ENCODE assay signal across 11 cellular contexts in genomic region chr2:162475661-162476060, GRCh38.
A peak's percentile ranks its signal among the peaks of the same experiment; 100 is the strongest.
DNase-seq lines count a peak whose midpoint lies in the region; ATAC-seq, FAIRE-seq and TF ChIP-seq lines count a peak whose summit lies in the region.
"Had no signal": no experiment of that assay in that cellular context is flagged by ENCODE, and none has a peak within 500 bp of the region (broad histone marks: within the 10 kb centered on the region; RNA-seq: fewer than 3 reads in every experiment).

No MANE protein-coding gene starts in this region.

- no peaks in the 10 kb centered on the region for H3K36me3 ChIP-seq in GM12878 (ENCODE audit: control insufficient read depth in 2 of 2, insufficient read depth in 2 of 2, low read length in 1 of 2)
- no peaks in the 10 kb centered on the region for H3K36me3 ChIP-seq in gastroesophageal sphincter

- BruUV-seq in GM12878 (replicated peaks; lab: Mats Ljungman, UMichigan), result no TSS peak

- TF ChIP-seq RAD21 in GM12878 (IDR thresholded peaks at IDR 0.05; ENCODE audit: insufficient read depth, low read depth, low read length), result no peak

- no peak for TF ChIP-seq POLR2A in GM12878 (IDR thresholded peaks at IDR 0.05; ENCODE audit: low read depth, low read length)
- no peak for TF ChIP-seq POLR2A in gastroesophageal sphincter (IDR thresholded peaks at IDR 0.05)

- no peak overlapping the region for H3K4me2 ChIP-seq in GM12878 (ENCODE audit: control insufficient read depth, insufficient read depth)

- peak; percentile 78 for ATAC-seq in GM19463 (IDR thresholded peaks at IDR 0.05; ENCODE audit: unreplicated experiment)
- peak; percentile 70 for ATAC-seq in GM12878
- ATAC-seq in gastroesophageal sphincter, result no peak
- no peak for ATAC-seq in HG03520 (IDR thresholded peaks at IDR 0.05; ENCODE audit: unreplicated experiment)

- no peaks in the 10 kb centered on the region for H3K79me2 ChIP-seq in GM12878 (ENCODE audit: control insufficient read depth, insufficient read depth, low read length)

- no peak overlapping the region for H3K9ac ChIP-seq in GM12878 (ENCODE audit: control insufficient read depth, insufficient read depth, low read length)

- H3K9me3 ChIP-seq in GM12878 (replicated peaks; ENCODE audit: control insufficient read depth, insufficient read depth, low read length) (no peaks in the 10 kb centered on the region), gastroesophageal sphincter (no peaks in the 10 kb centered on the region)

- RAD21 ChIA-PET in GM12878 (lab: Charles Lee; ENCODE audit: unreplicated experiment), result no interaction called here

- FAIRE-seq in GM12878 (lab: Jason Lieb, UNC), result no peak

- SMC1A ChIA-PET in GM12878 (lab: Charles Lee; ENCODE audit: uncharacterized antibody, unreplicated experiment), result interaction anchor here (1.2 to 1.6 kb wide), 2 partner anchors 12 to 17 kb away, joined by 3 to 6 read pairs; no protein-coding TSS in a partner anchor

- CTCF ChIA-PET in GM12878 (lab: Yijun Ruan, JAX), result no interaction called here

- TF ChIP-seq CTCF in GM12878 (IDR thresholded peaks at IDR 0.05 in 2 of 3, conservative IDR thresholded peaks at IDR 0.05 in 1 of 3; ENCODE audit: control insufficient read depth in 2 of 3, extremely low read depth in 1 of 3, insufficient read depth in 1 of 3, low read depth in 3 of 3, low read length in 3 of 3), result no peak
- TF ChIP-seq CTCF in gastroesophageal sphincter (IDR thresholded peaks at IDR 0.05), result no peak

- H3K4me1 ChIP-seq in GM12878 (ENCODE audit: control insufficient read depth, insufficient read depth, low read length), result no peaks in the 10 kb centered on the region
- H3K4me1 ChIP-seq in gastroesophageal sphincter, result peaks cover 0 to 35% (median 0%) of the 10 kb centered on the region in 3 donors

- TF ChIP-seq EP300 in GM12878 (IDR thresholded peaks at IDR 0.05; ENCODE audit: borderline replicate concordance in 1 of 2, control insufficient read depth in 1 of 2, low read depth in 2 of 2, low read length in 2 of 2), result no peak
- no peak for TF ChIP-seq EP300 in gastroesophageal sphincter (IDR thresholded peaks at IDR 0.05)

- POLR2A ChIA-PET in GM12878 (lab: Charles Lee), result no interaction called here

- H4K20me1 ChIP-seq in GM12878 (ENCODE audit: control insufficient read depth, insufficient read depth), result no peaks in the 10 kb centered on the region

- WGBS in GM12878 (ENCODE audit: insufficient coverage, insufficient replicate concordance, low lambda C conversion rate, missing lambda C conversion rate), result 8% methylated on average over 1 of the region's 1 CpG
- 0 to 20% methylated on average over 1 of the region's 1 CpG for WGBS in gastroesophageal sphincter (ENCODE audit: low coverage in 1 of 2), 2 donors

- in situ Hi-C loops in GM12878 (cut with MboI), result no loop called here
- in situ Hi-C loops in ACHN (cut with HindIII; ENCODE audit: low pct_ligation_motif_present, low pct_unique_long_range_greater_than_20kb, low sequenced_read_pairs), result no loop called here

- H3K27me3 ChIP-seq in GM12878 (replicated peaks in 1 of 2; ENCODE audit: control insufficient read depth in 2 of 2, insufficient read depth in 2 of 2, low read length in 1 of 2) (no peaks in the 10 kb centered on the region), gastroesophageal sphincter (no peaks in the 10 kb centered on the region)
- H3K27me3 ChIP-seq: cardiac muscle cell had no signal

- DNase-seq in NCI-H1694 treated with DMSO at 0.1 percent for 48 hours (lab: John Stamatoyannopoulos, UW) (peak; percentile 75), GM12878 (ENCODE audit: low read depth, low spot score) (no peak), posterior cingulate gyrus (peak; percentile 35 to 94 (median 58)), mucosa of gallbladder (ENCODE audit: low spot score) (no peak), ACHN (no peak)
- DNase-seq: DND-41 had no signal

- H3K27ac ChIP-seq in GM12878 (ENCODE audit: control insufficient read depth, insufficient read depth) (no peak overlapping the region), gastroesophageal sphincter (no peak overlapping the region)
- H3K27ac ChIP-seq: HL-60 had no signal

- H3K4me3 ChIP-seq in GM12878 (no peak overlapping the region), gastroesophageal sphincter (no peak overlapping the region)
- H3K4me3 ChIP-seq: cardiac muscle cell had no signal

- H2AFZ ChIP-seq in GM12878 (ENCODE audit: control insufficient read depth, low read depth, low read length), result no peak overlapping the region

- intact Hi-C loops in GM12878 (cut with micrococcal nuclease; ENCODE audit: unreplicated experiment), result no loop called here
- intact Hi-C loops in posterior cingulate gyrus (cut with DNase I), result no loop called here

TF ChIP-seq in GM12878, 131 proteins besides CTCF, POLR2A, EP300 and RAD21 (continues in another document):
- TF ChIP-seq, protein P1, sequence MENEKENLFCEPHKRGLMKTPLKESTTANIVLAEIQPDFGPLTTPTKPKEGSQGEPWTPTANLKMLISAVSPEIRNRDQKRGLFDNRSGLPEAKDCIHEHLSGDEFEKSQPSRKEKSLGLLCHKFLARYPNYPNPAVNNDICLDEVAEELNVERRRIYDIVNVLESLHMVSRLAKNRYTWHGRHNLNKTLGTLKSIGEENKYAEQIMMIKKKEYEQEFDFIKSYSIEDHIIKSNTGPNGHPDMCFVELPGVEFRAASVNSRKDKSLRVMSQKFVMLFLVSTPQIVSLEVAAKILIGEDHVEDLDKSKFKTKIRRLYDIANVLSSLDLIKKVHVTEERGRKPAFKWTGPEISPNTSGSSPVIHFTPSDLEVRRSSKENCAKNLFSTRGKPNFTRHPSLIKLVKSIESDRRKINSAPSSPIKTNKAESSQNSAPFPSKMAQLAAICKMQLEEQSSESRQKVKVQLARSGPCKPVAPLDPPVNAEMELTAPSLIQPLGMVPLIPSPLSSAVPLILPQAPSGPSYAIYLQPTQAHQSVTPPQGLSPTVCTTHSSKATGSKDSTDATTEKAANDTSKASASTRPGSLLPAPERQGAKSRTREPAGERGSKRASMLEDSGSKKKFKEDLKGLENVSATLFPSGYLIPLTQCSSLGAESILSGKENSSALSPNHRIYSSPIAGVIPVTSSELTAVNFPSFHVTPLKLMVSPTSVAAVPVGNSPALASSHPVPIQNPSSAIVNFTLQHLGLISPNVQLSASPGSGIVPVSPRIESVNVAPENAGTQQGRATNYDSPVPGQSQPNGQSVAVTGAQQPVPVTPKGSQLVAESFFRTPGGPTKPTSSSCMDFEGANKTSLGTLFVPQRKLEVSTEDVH (IDR thresholded peaks at IDR 0.05; ENCODE audit: low read depth, partially characterized antibody), result no peak
- TF ChIP-seq FOS (IDR thresholded peaks at IDR 0.05; ENCODE audit: borderline replicate concordance, extremely low read depth, insufficient read length) (no peak), TARDBP (IDR thresholded peaks at IDR 0.05; ENCODE audit: borderline replicate concordance) (no peak), RB1 (IDR thresholded peaks at IDR 0.05; ENCODE audit: borderline replicate concordance) (no peak), ZBED1 (IDR thresholded peaks at IDR 0.05; ENCODE audit: borderline replicate concordance) (no peak), TCF7 (IDR thresholded peaks at IDR 0.05; ENCODE audit: borderline replicate concordance) (no peak), MXI1 (IDR thresholded peaks at IDR 0.05; ENCODE audit: low read depth, low read length) (no peak), SMAD5 (IDR thresholded peaks at IDR 0.05; ENCODE audit: low read depth) (no peak), BCL11A (IDR thresholded peaks at IDR 0.05; ENCODE audit: low read depth, low read length) (no peak), NKRF (conservative IDR thresholded peaks at IDR 0.05) (no peak), ETV6 (conservative IDR thresholded peaks at IDR 0.05 in 1 of 2, IDR thresholded peaks at IDR 0.05 in 1 of 2; ENCODE audit: borderline replicate concordance in 1 of 2, low read depth in 1 of 2) (no peak), POLR2AphosphoS5 (IDR thresholded peaks at IDR 0.05; ENCODE audit: low read length) (no peak)
- TF ChIP-seq, protein P2, sequence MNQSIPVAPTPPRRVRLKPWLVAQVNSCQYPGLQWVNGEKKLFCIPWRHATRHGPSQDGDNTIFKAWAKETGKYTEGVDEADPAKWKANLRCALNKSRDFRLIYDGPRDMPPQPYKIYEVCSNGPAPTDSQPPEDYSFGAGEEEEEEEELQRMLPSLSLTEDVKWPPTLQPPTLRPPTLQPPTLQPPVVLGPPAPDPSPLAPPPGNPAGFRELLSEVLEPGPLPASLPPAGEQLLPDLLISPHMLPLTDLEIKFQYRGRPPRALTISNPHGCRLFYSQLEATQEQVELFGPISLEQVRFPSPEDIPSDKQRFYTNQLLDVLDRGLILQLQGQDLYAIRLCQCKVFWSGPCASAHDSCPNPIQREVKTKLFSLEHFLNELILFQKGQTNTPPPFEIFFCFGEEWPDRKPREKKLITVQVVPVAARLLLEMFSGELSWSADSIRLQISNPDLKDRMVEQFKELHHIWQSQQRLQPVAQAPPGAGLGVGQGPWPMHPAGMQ (IDR thresholded peaks at IDR 0.05; ENCODE audit: borderline replicate concordance), result no peak
- TF ChIP-seq, protein P3, sequence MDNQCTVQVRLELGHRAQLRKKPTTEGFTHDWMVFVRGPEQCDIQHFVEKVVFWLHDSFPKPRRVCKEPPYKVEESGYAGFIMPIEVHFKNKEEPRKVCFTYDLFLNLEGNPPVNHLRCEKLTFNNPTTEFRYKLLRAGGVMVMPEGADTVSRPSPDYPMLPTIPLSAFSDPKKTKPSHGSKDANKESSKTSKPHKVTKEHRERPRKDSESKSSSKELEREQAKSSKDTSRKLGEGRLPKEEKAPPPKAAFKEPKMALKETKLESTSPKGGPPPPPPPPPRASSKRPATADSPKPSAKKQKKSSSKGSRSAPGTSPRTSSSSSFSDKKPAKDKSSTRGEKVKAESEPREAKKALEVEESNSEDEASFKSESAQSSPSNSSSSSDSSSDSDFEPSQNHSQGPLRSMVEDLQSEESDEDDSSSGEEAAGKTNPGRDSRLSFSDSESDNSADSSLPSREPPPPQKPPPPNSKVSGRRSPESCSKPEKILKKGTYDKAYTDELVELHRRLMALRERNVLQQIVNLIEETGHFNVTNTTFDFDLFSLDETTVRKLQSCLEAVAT (IDR thresholded peaks at IDR 0.05), result no peak

Comparison
In these comparisons a context has a peak if more than half of its experiments do, and no peak if none do; other contexts are left out.
1. ATAC-seq: peak in GM19463 (single experiment) and GM12878 (single experiment); none in gastroesophageal sphincter (single experiment) and HG03520 (single experiment).
2. DNase-seq: peak in NCI-H1694 treated with DMSO at 0.1 percent for 48 hours (single experiment) and posterior cingulate gyrus (10 of 10); none in GM12878 (single experiment), mucosa of gallbladder (single experiment) and ACHN (single experiment).